10 cellular contexts compared by ENCODE assay signal in genomic region chr5:69136296-69136695, GRCh38. TPM values are rescaled to one million over a fixed set of nuclear protein-coding genes. Genes with fewer than 3 reads are reported as not detected.
DNase-seq lines count a peak whose midpoint lies in the region; ATAC-seq and TF ChIP-seq lines count a peak whose summit lies in the region.
"Had no signal": no experiment of that assay in that cellular context is flagged by ENCODE, and none has a peak within 500 bp of the region (broad histone marks: within the 10 kb centered on the region; RNA-seq: fewer than 3 reads in every experiment).

No MANE protein-coding gene starts in this region.

- no peak for TF ChIP-seq CTCF in AG09319 (IDR thresholded peaks at IDR 0.05; ENCODE audit: low read depth, low read length)

- POLR2A ChIA-PET in activated CD4-positive, alpha-beta memory T cell treated with anti-CD3 and anti-CD28 coated beads for 36 hours (lab: Charles Lee) = no interaction called here

- peaks cover 9% of the 10 kb centered on the region for H3K9me3 Mint-ChIP-seq in activated CD4-positive, alpha-beta memory T cell treated with anti-CD3 and anti-CD28 coated beads for 36 hours

- intact Hi-C loops in activated CD4-positive, alpha-beta memory T cell treated with anti-CD3 and anti-CD28 coated beads for 36 hours (cut with micrococcal nuclease) = no loop called here

- H3K36me3 Mint-ChIP-seq in activated CD4-positive, alpha-beta memory T cell treated with anti-CD3 and anti-CD28 coated beads for 36 hours = peaks cover 5% of the 10 kb centered on the region

- peak; percentile 20 for DNase-seq in AG09319 (ENCODE audit: extremely low read depth, low read depth)
- peak; percentile 31 for DNase-seq in GM19240 (ENCODE audit: insufficient read length, low spot score)
- DNase-seq in NCI-H526 (lab: John Stamatoyannopoulos, UW) = peak; percentile 66 to 68
- no peak for DNase-seq in iPS-NIHi7 (ENCODE audit: extremely low spot score)
- DNase-seq in activated CD4-positive, alpha-beta memory T cell treated with anti-CD3 and anti-CD28 coated beads for 36 hours = no peak
- DNase-seq in SHP77 treated with DMSO at 0.1 percent for 48 hours (lab: John Stamatoyannopoulos, UW) = no peak
- no peak for DNase-seq in NCI-H2196 treated with DMSO at 0.1 percent for 48 hours (lab: John Stamatoyannopoulos, UW; ENCODE audit: unreplicated experiment)
- DNase-seq: activated CD4-positive, alpha-beta T cell treated with anti-CD3 and anti-CD28 coated beads for 4 hours; sigmoid colon had no signal

- no peaks in the 10 kb centered on the region for H3K4me1 Mint-ChIP-seq in activated CD4-positive, alpha-beta memory T cell treated with anti-CD3 and anti-CD28 coated beads for 36 hours (ENCODE audit: low read depth)

- H3K27me3 Mint-ChIP-seq in activated CD4-positive, alpha-beta memory T cell treated with anti-CD3 and anti-CD28 coated beads for 36 hours = no peaks in the 10 kb centered on the region

- no peak overlapping the region for H3K27ac Mint-ChIP-seq in activated CD4-positive, alpha-beta memory T cell treated with anti-CD3 and anti-CD28 coated beads for 36 hours

- peak; percentile 96 for ATAC-seq in HG02885 (IDR thresholded peaks at IDR 0.05; ENCODE audit: poor library complexity, unreplicated experiment)

- H3K4me3 Mint-ChIP-seq in activated CD4-positive, alpha-beta memory T cell treated with anti-CD3 and anti-CD28 coated beads for 36 hours = no peak overlapping the region

- CTCF ChIA-PET in activated CD4-positive, alpha-beta memory T cell treated with anti-CD3 and anti-CD28 coated beads for 36 hours (lab: Charles Lee) = no interaction called here

RNA-seq across cellular contexts. Expression of gene CCNB1, which starts 30.7 kb away (rescaled TPM):
- total RNA-seq in activated CD4-positive, alpha-beta memory T cell treated with anti-CD3 and anti-CD28 coated beads for 36 hours = 100 to 1,000 TPM; 178 to 189 TPM

RNA-seq across cellular contexts. Expression of gene SLC30A5, which starts 42.5 kb away (rescaled TPM):
- total RNA-seq in activated CD4-positive, alpha-beta memory T cell treated with anti-CD3 and anti-CD28 coated beads for 36 hours = 10 to 100 TPM; 42.8 to 49.0 TPM

RNA-seq across cellular contexts. Expression of gene CENPH, which starts 53.1 kb away (rescaled TPM):
- 10 to 100 TPM; 80.7 to 82.0 TPM for total RNA-seq in activated CD4-positive, alpha-beta memory T cell treated with anti-CD3 and anti-CD28 coated beads for 36 hours

Comparison
In these comparisons a context has a peak if more than half of its experiments do, and no peak if none do; other contexts are left out.
1. DNase-seq: peak in AG09319 (single experiment), GM19240 (single experiment) and NCI-H526 (2 of 2); none in iPS-NIHi7 (single experiment), activated CD4-positive, alpha-beta memory T cell treated with anti-CD3 and anti-CD28 coated beads for 36 hours (single experiment), SHP77 treated with DMSO at 0.1 percent for 48 hours (single experiment) and NCI-H2196 treated with DMSO at 0.1 percent for 48 hours (single experiment).